Comparison of ENCODE assay signal across 16 cellular contexts in the genomic region with DNA sequence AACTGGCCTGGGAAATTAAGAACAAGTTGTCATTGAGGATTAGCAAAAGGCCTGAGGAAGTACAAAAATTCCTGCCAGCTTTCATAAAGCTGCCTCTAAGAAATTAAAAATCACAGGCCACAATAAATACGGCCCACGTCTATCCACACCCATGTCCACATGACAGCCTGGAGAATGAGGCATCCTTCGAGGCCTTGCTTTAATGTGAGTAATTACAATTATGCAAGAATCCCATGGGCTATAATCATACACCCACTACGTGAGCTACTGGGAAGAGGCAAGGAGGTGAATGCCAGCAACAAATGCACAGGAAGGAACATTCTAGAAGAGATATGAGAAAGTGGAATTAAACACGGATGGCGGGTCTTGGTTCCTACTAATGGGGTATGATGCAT.
A peak's percentile ranks its signal among the peaks of the same experiment; 100 is the strongest.
DNase-seq lines count a peak whose midpoint lies in the region; ATAC-seq and TF ChIP-seq lines count a peak whose summit lies in the region.
"Had no signal": no experiment of that assay in that cellular context is flagged by ENCODE, and none has a peak within 500 bp of the region (broad histone marks: within the 10 kb centered on the region; RNA-seq: fewer than 3 reads in every experiment).

No MANE protein-coding gene starts in this region.

- peaks cover 15% of the 10 kb centered on the region for H3K4me1 ChIP-seq in GM23248 (ENCODE audit: insufficient read depth)
- H3K4me1 ChIP-seq in SK-N-SH (ENCODE audit: control insufficient read depth in 1 of 2, insufficient read depth in 2 of 2, low read depth in 1 of 2, low read length in 1 of 2): no peaks in the 10 kb centered on the region

- H3K9ac ChIP-seq in GM23248 (peak overlapping the region; percentile 59), SK-N-SH (no peak overlapping the region)

- TF ChIP-seq CTCF in SK-N-SH (IDR thresholded peaks at IDR 0.05): no peak

- H3K9me2 ChIP-seq in GM23248 (ENCODE audit: insufficient read depth): no peaks in the 10 kb centered on the region
- H3K9me2 ChIP-seq in SK-N-SH: no peaks in the 10 kb centered on the region

- H3K79me2 ChIP-seq in GM23248 (ENCODE audit: insufficient read depth) (no peaks in the 10 kb centered on the region), SK-N-SH (ENCODE audit: insufficient read depth) (no peaks in the 10 kb centered on the region)

- no peak for TF ChIP-seq EP300 in SK-N-SH (IDR thresholded peaks at IDR 0.05; ENCODE audit: borderline replicate concordance in 1 of 2, low read depth in 1 of 2, low read length in 1 of 2)

- no peak for ATAC-seq in HG03342 (IDR thresholded peaks at IDR 0.05; ENCODE audit: unreplicated experiment)
- ATAC-seq: activated CD8-positive, alpha-beta memory T cell treated with anti-CD3 and anti-CD28 coated beads, Interleukin-2, amount 10 ng/mL, durations not matched to agents 7 days and 5 days had no signal

- DNase-seq in AG08396 (ENCODE audit: low spot score) (peak; percentile 23), GM23248 (peak; percentile 94), epithelial cell of prostate (ENCODE audit: low read depth, low spot score) (peak; percentile 48), mesenteric fat pad (ENCODE audit: low spot score) (peak; percentile 8), SK-N-SH (no peak), medulla oblongata (ENCODE audit: extremely low spot score) (no peak)
- no peak for DNase-seq in central memory CD4-positive, alpha-beta T cell
- DNase-seq: activated CD8-positive, alpha-beta memory T cell treated with anti-CD3 and anti-CD28 coated beads, Interleukin-2, amount 10 ng/mL, durations not matched to agents 7 days and 5 days; amniotic stem cell; DMS 273 treated with DMSO at 0.1 percent for 48 hours; naive B cell; NCI-H1694; NCI-H345; posterior cingulate gyrus; stimulated activated CD4-positive, alpha-beta T cell treated with anti-CD3 and anti-CD28 coated beads, Interleukin-15, amount 100 ng/mL, for 24 hours had no signal

- H2AFZ ChIP-seq in GM23248 (peak overlapping the region; percentile 44), SK-N-SH (ENCODE audit: low read depth) (no peak overlapping the region)

- H3K4me3 ChIP-seq in GM23248 (no peak overlapping the region), SK-N-SH (ENCODE audit: low read depth in 2 of 2, low read length in 1 of 2) (no peak overlapping the region)

- H3F3A ChIP-seq in GM23248 (ENCODE audit: insufficient read depth) (peaks cover 13% of the 10 kb centered on the region), SK-N-SH (replicated peaks; ENCODE audit: insufficient read depth) (no peaks in the 10 kb centered on the region)

- no peak overlapping the region for H3K4me2 ChIP-seq in GM23248 (ENCODE audit: unreplicated experiment)
- no peak overlapping the region for H3K4me2 ChIP-seq in SK-N-SH

- H3K36me3 ChIP-seq in GM23248 (ENCODE audit: low read depth) (no peaks in the 10 kb centered on the region), SK-N-SH (replicated peaks in 1 of 2; ENCODE audit: control insufficient read depth in 1 of 2, insufficient read depth in 2 of 2, low read length in 1 of 2) (no peaks in the 10 kb centered on the region)

- no peaks in the 10 kb centered on the region for H4K20me1 ChIP-seq in GM23248 (ENCODE audit: insufficient read depth)
- no peaks in the 10 kb centered on the region for H4K20me1 ChIP-seq in SK-N-SH (ENCODE audit: insufficient read depth)

- peak overlapping the region; percentile 56 for H3K27ac ChIP-seq in GM23248
- H3K27ac ChIP-seq in epithelial cell of prostate: peak overlapping the region; percentile 26
- no peak overlapping the region for H3K27ac ChIP-seq in SK-N-SH (ENCODE audit: low read depth in 2 of 2, low read length in 1 of 2)

- in situ Hi-C loops in GM23248 (cut with MboI): no loop called here

- WGBS in GM23248 (ENCODE audit: low coverage in 1 of 2, low lambda C conversion rate in 2 of 2, missing lambda C conversion rate in 2 of 2), 2 experiments: 18 to 22% methylated on average over 6 of the region's 6 CpGs
- WGBS in SK-N-SH (ENCODE audit: low lambda C conversion rate): 93% methylated on average over 5 of the region's 6 CpGs

- no peaks in the 10 kb centered on the region for H3K27me3 ChIP-seq in GM23248 (replicated peaks; ENCODE audit: insufficient read depth)
- H3K27me3 ChIP-seq in SK-N-SH (ENCODE audit: insufficient read depth): no peaks in the 10 kb centered on the region

- H3K9me3 ChIP-seq in GM23248 (ENCODE audit: low read depth): no peaks in the 10 kb centered on the region
- no peaks in the 10 kb centered on the region for H3K9me3 ChIP-seq in SK-N-SH

- TF ChIP-seq RAD21 in SK-N-SH (IDR thresholded peaks at IDR 0.05; ENCODE audit: low read length): no peak

- CTCF ChIA-PET in SK-N-SH (lab: Yijun Ruan, JAX): no interaction called here

- POLR2A ChIA-PET in SK-N-SH (lab: Yijun Ruan, JAX): no interaction called here

TF ChIP-seq in SK-N-SH, 30 proteins besides CTCF, POLR2A, EP300 and RAD21:
- TF ChIP-seq CHD2 (IDR thresholded peaks at IDR 0.05; ENCODE audit: low read length, partially characterized antibody) (no peak), POLR2AphosphoS5 (IDR thresholded peaks at IDR 0.05; ENCODE audit: low read depth, low read length) (no peak)
- TF ChIP-seq, protein P1, sequence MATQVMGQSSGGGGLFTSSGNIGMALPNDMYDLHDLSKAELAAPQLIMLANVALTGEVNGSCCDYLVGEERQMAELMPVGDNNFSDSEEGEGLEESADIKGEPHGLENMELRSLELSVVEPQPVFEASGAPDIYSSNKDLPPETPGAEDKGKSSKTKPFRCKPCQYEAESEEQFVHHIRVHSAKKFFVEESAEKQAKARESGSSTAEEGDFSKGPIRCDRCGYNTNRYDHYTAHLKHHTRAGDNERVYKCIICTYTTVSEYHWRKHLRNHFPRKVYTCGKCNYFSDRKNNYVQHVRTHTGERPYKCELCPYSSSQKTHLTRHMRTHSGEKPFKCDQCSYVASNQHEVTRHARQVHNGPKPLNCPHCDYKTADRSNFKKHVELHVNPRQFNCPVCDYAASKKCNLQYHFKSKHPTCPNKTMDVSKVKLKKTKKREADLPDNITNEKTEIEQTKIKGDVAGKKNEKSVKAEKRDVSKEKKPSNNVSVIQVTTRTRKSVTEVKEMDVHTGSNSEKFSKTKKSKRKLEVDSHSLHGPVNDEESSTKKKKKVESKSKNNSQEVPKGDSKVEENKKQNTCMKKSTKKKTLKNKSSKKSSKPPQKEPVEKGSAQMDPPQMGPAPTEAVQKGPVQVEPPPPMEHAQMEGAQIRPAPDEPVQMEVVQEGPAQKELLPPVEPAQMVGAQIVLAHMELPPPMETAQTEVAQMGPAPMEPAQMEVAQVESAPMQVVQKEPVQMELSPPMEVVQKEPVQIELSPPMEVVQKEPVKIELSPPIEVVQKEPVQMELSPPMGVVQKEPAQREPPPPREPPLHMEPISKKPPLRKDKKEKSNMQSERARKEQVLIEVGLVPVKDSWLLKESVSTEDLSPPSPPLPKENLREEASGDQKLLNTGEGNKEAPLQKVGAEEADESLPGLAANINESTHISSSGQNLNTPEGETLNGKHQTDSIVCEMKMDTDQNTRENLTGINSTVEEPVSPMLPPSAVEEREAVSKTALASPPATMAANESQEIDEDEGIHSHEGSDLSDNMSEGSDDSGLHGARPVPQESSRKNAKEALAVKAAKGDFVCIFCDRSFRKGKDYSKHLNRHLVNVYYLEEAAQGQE (IDR thresholded peaks at IDR 0.05; ENCODE audit: low read depth, low read length): no peak

Comparison
In these comparisons a context has a peak if more than half of its experiments do, and no peak if none do; other contexts are left out.
1. DNase-seq: peak in AG08396 (single experiment), GM23248 (single experiment), epithelial cell of prostate (single experiment) and mesenteric fat pad (single experiment); none in SK-N-SH (single experiment), central memory CD4-positive, alpha-beta T cell (single experiment) and medulla oblongata (single experiment).
2. H3K27ac ChIP-seq: peak in GM23248 (single experiment) and epithelial cell of prostate (single experiment); none in SK-N-SH (0 of 2).